25 cellular contexts compared by ENCODE assay signal in the genomic region with DNA sequence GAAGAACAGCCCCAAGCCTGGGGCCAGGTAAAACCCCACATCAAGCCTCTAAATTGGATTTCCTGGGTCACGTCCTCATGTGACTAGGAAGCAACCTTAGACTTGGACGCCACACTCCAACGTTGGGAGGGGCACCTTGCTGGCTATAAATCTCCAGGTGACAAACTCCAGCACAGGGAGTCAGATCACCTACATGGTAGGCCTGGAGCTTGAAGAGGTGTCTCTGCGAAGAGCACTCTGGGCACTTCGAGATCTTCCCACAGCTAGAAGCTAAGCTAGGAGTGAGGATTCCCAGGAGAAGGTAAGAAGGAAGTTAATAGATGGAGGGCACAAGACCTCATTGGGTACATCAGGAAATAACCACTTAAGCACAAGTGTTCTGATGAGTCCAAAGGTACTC.
"Had no signal": no experiment of that assay in that cellular context is flagged by ENCODE, and none has a peak within 500 bp of the region (broad histone marks: within the 10 kb centered on the region; RNA-seq: fewer than 3 reads in every experiment).

No MANE protein-coding gene starts in this region.

- H3K36me3 ChIP-seq: esophagus squamous epithelium, heart right ventricle, neural progenitor cell, ovary, thoracic aorta, tibial nerve, upper lobe of right lung, vagina had no signal

- H3K4me1 ChIP-seq: esophagus squamous epithelium, heart right ventricle, neural progenitor cell, psoas muscle, tibial nerve, upper lobe of right lung, vagina had no signal

- H3K27me3 ChIP-seq: ovary, tibial nerve, vagina had no signal

- H3K27ac ChIP-seq: coronary artery, esophagus squamous epithelium, heart right ventricle, neural progenitor cell, ovary, psoas muscle, skin epidermis, thoracic aorta, tibial nerve, upper lobe of right lung, vagina had no signal

- H3K4me3 ChIP-seq: coronary artery, esophagus squamous epithelium, heart right ventricle, lung, neural progenitor cell, ovary, psoas muscle, skin epidermis, thoracic aorta, tibial nerve, upper lobe of right lung, vagina had no signal

- H3K9me3 ChIP-seq: ovary, vagina had no signal

- DNase-seq: dermis blood vessel endothelial cell; effector memory CD8-positive, alpha-beta T cell; erythroblast; esophagus squamous epithelium; foreskin melanocyte; glutamatergic neuron; heart right ventricle; hippocampal formation; naive B cell; occipital lobe; ovary; posterior cingulate gyrus; psoas muscle; right cardiac atrium; stimulated activated CD4-positive, alpha-beta T cell treated with anti-CD3 and anti-CD28 coated beads, Interleukin-15, amount 100 ng/mL, for 24 hours; stimulated activated CD4-positive, alpha-beta T cell treated with anti-CD3 and anti-CD28 coated beads, Interleukin-2, amount 100 ng/mL, for 48 hours; stimulated activated naive B cell treated with anti-CD40 and anti-IgM and Interleukin-4, amounts not matched to agents 10 μg/mL and 1 μg/mL and 100 μg/mL, for 72 hours; upper lobe of right lung had no signal
